13 cellular contexts compared by ENCODE assay signal in genomic region chr13:112766336-112766735, GRCh38.
"Had no signal": no experiment of that assay in that cellular context is flagged by ENCODE, and none has a peak within 500 bp of the region (broad histone marks: within the 10 kb centered on the region; RNA-seq: fewer than 3 reads in every experiment).

No MANE protein-coding gene starts in this region.

- H3K4me3 Mint-ChIP-seq: activated T-cell treated with anti-CD3 and anti-CD28 coated beads, Interleukin-2, amount 50 U/mL, for 4 hours had no signal

- H3K27ac ChIP-seq: heart left ventricle, right atrium auricular region, skin epidermis, thyroid gland, WERI-Rb-1 had no signal

- H3K27me3 ChIP-seq: heart left ventricle, left lung, right atrium auricular region, thyroid gland had no signal

- DNase-seq: activated CD4-positive, alpha-beta T cell treated with anti-CD3 and anti-CD28 coated beads for 48 hours; activated gamma-delta T cell treated with Interleukin-2 at 50 U/mL for 16 hours; activated T-cell treated with anti-CD3 and anti-CD28 coated beads, Interleukin-2, amount 50 U/mL, for 4 hours; foreskin melanocyte; heart left ventricle; islet precursor cell; left lung; mesendoderm; stimulated activated CD4-positive, alpha-beta T cell treated with anti-CD3 and anti-CD28 coated beads, Interleukin-4, amount 100 ng/mL, for 4 hours; thyroid gland; WERI-Rb-1 had no signal

- H3K36me3 ChIP-seq: heart left ventricle, left lung, right atrium auricular region, thyroid gland, WERI-Rb-1 had no signal

- ATAC-seq: activated T-cell treated with anti-CD3 and anti-CD28 coated beads, Interleukin-2, amount 50 U/mL, for 4 hours; heart left ventricle; left lung had no signal

- H3K4me3 ChIP-seq: heart left ventricle, left lung, right atrium auricular region, skin epidermis, thyroid gland had no signal
